In the genomic region with DNA sequence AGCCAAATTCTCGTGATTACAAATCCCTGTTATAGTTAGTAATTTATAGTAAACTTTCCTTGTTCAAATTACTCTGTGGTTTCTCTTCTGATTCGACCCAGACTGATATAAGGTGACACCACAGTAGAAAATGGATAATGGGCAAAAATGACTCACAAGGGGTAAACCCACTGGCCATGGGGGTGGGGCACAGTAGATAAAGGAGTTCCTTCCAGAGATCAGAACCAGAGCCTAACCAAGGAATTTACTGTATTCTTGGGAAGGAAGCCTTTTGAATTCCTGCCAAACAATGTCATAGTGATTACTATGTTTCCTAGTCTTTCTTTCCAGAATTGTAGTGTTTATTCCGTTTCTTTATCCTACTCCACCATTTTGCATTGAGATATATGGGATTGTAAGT, we compare ENCODE assay signal across 11 cellular contexts. TPM values are rescaled to one million over a fixed set of nuclear protein-coding genes. Genes with fewer than 3 reads are reported as not detected.
A peak's percentile ranks its signal among the peaks of the same experiment; 100 is the strongest.
DNase-seq lines count a peak whose midpoint lies in the region; ATAC-seq and TF ChIP-seq lines count a peak whose summit lies in the region.
"Had no signal": no experiment of that assay in that cellular context is flagged by ENCODE, and none has a peak within 500 bp of the region (broad histone marks: within the 10 kb centered on the region; RNA-seq: fewer than 3 reads in every experiment).

No MANE protein-coding gene starts in this region.

- no peaks in the 10 kb centered on the region for H3K36me3 Mint-ChIP-seq in glutamatergic neuron (ENCODE audit: unreplicated experiment)
- H3K36me3 Mint-ChIP-seq in effector memory CD8-positive, alpha-beta T cell (ENCODE audit: insufficient read depth): no peaks in the 10 kb centered on the region
- H3K36me3 Mint-ChIP-seq: CD14-positive monocyte had no signal

- no peak overlapping the region for H3K4me3 Mint-ChIP-seq in glutamatergic neuron (ENCODE audit: unreplicated experiment)
- no peak overlapping the region for H3K4me3 Mint-ChIP-seq in effector memory CD8-positive, alpha-beta T cell
- H3K4me3 Mint-ChIP-seq: CD14-positive monocyte had no signal

- no peaks in the 10 kb centered on the region for H3K9me3 Mint-ChIP-seq in glutamatergic neuron (ENCODE audit: unreplicated experiment)
- H3K9me3 Mint-ChIP-seq in effector memory CD8-positive, alpha-beta T cell: no peaks in the 10 kb centered on the region
- H3K9me3 Mint-ChIP-seq: CD14-positive monocyte had no signal

- H3K27ac Mint-ChIP-seq in glutamatergic neuron (ENCODE audit: unreplicated experiment): no peak overlapping the region
- no peak overlapping the region for H3K27ac Mint-ChIP-seq in effector memory CD8-positive, alpha-beta T cell
- H3K27ac Mint-ChIP-seq: CD14-positive monocyte had no signal

- no peak for ATAC-seq in effector memory CD8-positive, alpha-beta T cell (replicated peaks)

- DNase-seq in stimulated activated naive CD4-positive, alpha-beta T cell treated with Interleukin-2 at 50 U/mL for 16 hours (lab: John Stamatoyannopoulos, UW): peak; percentile 4
- no peak for DNase-seq in stimulated activated naive CD4-positive, alpha-beta T cell (lab: John Stamatoyannopoulos, UW)
- DNase-seq in NAMALWA (ENCODE audit: low spot score) (peak; percentile 26), dermis blood vessel endothelial cell (peak; percentile 30), ureter (ENCODE audit: low spot score) (no peak), hepatic stellate cell (ENCODE audit: low spot score) (no peak), glutamatergic neuron (no peak)
- no peak for DNase-seq in effector memory CD8-positive, alpha-beta T cell
- DNase-seq: effector CD4-positive, alpha-beta T cell; NCI-H1105 had no signal

- H3K4me1 Mint-ChIP-seq in glutamatergic neuron (ENCODE audit: low read depth, unreplicated experiment): peaks cover 5% of the 10 kb centered on the region
- no peaks in the 10 kb centered on the region for H3K4me1 Mint-ChIP-seq in effector memory CD8-positive, alpha-beta T cell (ENCODE audit: low read depth in 2 of 2)
- H3K4me1 Mint-ChIP-seq: CD14-positive monocyte had no signal

- no peak for TF ChIP-seq CTCF in glutamatergic neuron (IDR thresholded peaks at IDR 0.05; ENCODE audit: partially characterized antibody, unreplicated experiment)

- peaks cover 2% of the 10 kb centered on the region for H3K27me3 Mint-ChIP-seq in glutamatergic neuron (ENCODE audit: unreplicated experiment)
- peaks cover 9 to 16% of the 10 kb centered on the region in 2 donors for H3K27me3 Mint-ChIP-seq in effector memory CD8-positive, alpha-beta T cell

RNA-seq across cellular contexts. Expression of gene MIR17HG, which starts 21.9 kb away (rescaled TPM):
- total RNA-seq in dermis blood vessel endothelial cell (5.4 and 13.1 TPM in 2 replicates), ureter (4.2 TPM), glutamatergic neuron (ENCODE audit: unreplicated experiment) (14.5 TPM)

RNA-seq across cellular contexts. Expression of gene GPC5, which starts 29.0 kb away (rescaled TPM):
- total RNA-seq in dermis blood vessel endothelial cell (0.23 and 0.34 TPM in 2 replicates), ureter (0.39 TPM), glutamatergic neuron (ENCODE audit: unreplicated experiment) (10.2 TPM)

Comparison
In these comparisons a context has a peak if more than half of its experiments do, and no peak if none do; other contexts are left out.
1. DNase-seq: peak in stimulated activated naive CD4-positive, alpha-beta T cell treated with Interleukin-2 at 50 U/mL for 16 hours (single experiment), NAMALWA (single experiment) and dermis blood vessel endothelial cell (single experiment); none in stimulated activated naive CD4-positive, alpha-beta T cell (0 of 6), ureter (single experiment), hepatic stellate cell (single experiment), glutamatergic neuron (single experiment) and effector memory CD8-positive, alpha-beta T cell (0 of 3).